In genomic region chr14:22598896-22599244, GRCh38 we compare ENCODE assay signal across 8 cellular contexts. TPM values are rescaled to one million over a fixed set of nuclear protein-coding genes. Genes with fewer than 3 reads are reported as not detected.
A peak's percentile ranks its signal among the peaks of the same experiment; 100 is the strongest.
DNase-seq lines count a peak whose midpoint lies in the region; ATAC-seq and TF ChIP-seq lines count a peak whose summit lies in the region.

No MANE protein-coding gene starts in this region.

- H3K9me3 Mint-ChIP-seq in chondrocyte (ENCODE audit: low read depth): no peaks in the 10 kb centered on the region

- H3K4me3 Mint-ChIP-seq in chondrocyte (ENCODE audit: unreplicated experiment): peak overlapping the region; percentile 98

- ATAC-seq in HG02759 (IDR thresholded peaks at IDR 0.05; ENCODE audit: unreplicated experiment) (peak; percentile 41), left lobe of liver (peak; percentile 76)

- H3K36me3 Mint-ChIP-seq in chondrocyte (ENCODE audit: low read depth): peaks cover 20% of the 10 kb centered on the region

- peak overlapping the region; percentile 98 for H3K27ac Mint-ChIP-seq in chondrocyte (ENCODE audit: unreplicated experiment)

- peak; percentile 76 for TF ChIP-seq CTCF in chondrocyte (IDR thresholded peaks at IDR 0.05)

- peaks cover 47% of the 10 kb centered on the region for H3K4me1 Mint-ChIP-seq in chondrocyte (ENCODE audit: low read depth)

- H3K27me3 Mint-ChIP-seq in chondrocyte (ENCODE audit: low read depth): peaks cover 2% of the 10 kb centered on the region

- DNase-seq in NCI-H510A (lab: John Stamatoyannopoulos, UW): peak; percentile 11
- DNase-seq in NCI-H510A treated with DMSO at 0.1 percent for 48 hours (lab: John Stamatoyannopoulos, UW): no peak
- DNase-seq in RPMI8226: peak; percentile 42
- no peak for DNase-seq in chondrocyte (ENCODE audit: low spot score)
- no peak for DNase-seq in left lobe of liver (ENCODE audit: low spot score)
- DNase-seq in stimulated activated CD4-positive, alpha-beta T cell treated with anti-CD3 and anti-CD28 coated beads, Interleukin-4, amount 100 ng/mL, for 4 hours: peak; percentile 25 to 44
- DNase-seq in middle frontal gyrus (ENCODE audit: extremely low spot score, low spot score): no peak

RNA-seq across cellular contexts. Expression of gene ABHD4, which starts 0.8 kb away (rescaled TPM):
- total RNA-seq in chondrocyte (52.1 to 89.9 TPM (median 88.0 TPM) in 3 replicates), left lobe of liver (20.0 TPM)

RNA-seq across cellular contexts. Expression of gene DAD1, which starts 9.8 kb away (rescaled TPM):
- total RNA-seq in chondrocyte (248 to 266 TPM (median 253 TPM) in 3 replicates), left lobe of liver (133 TPM)

RNA-seq across cellular contexts. Expression of gene OR6J1, which starts 45.3 kb away (rescaled TPM):
- total RNA-seq in chondrocyte (not detected in 3 replicates), left lobe of liver (not detected)

Comparison
In these comparisons a context has a peak if more than half of its experiments do, and no peak if none do; other contexts are left out.
1. DNase-seq: peak in NCI-H510A (single experiment), RPMI8226 (single experiment) and stimulated activated CD4-positive, alpha-beta T cell treated with anti-CD3 and anti-CD28 coated beads, Interleukin-4, amount 100 ng/mL, for 4 hours (2 of 2); none in NCI-H510A treated with DMSO at 0.1 percent for 48 hours (single experiment), chondrocyte (single experiment), left lobe of liver (single experiment) and middle frontal gyrus (single experiment).